Comparison of ENCODE assay signal across 9 cellular contexts in the genomic region with DNA sequence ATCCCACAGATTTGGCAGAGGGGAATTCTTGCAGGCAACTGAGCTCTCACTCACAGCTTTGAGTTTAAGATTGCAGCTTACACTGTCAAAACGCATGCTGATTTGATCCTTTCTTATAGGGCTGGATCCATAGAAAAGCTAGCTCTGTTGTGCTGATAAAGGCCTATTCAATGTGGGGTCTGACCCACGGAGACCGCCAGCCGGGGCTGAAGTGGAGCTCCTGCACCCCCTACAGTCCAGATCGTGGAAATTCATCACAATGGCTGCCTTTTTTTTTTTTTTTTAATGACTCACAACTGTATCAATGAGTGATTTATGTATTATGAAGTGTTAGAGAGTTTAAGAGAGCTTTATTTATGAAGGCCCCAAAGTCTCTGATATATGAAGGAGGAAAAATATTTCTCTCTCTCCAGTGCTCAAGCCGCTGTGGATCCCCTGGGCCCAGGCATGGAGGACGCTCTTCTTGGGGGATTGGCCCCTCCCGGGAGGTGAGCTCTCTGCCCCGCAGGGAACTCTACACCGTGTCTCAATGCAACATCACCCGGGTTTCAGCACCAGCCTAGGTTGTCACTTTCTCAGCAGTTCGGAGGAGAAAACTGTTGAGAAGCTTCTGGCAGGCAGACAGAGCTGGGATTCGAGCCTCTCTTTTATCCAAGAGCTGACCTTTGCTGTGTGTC.
DNase-seq lines count a peak whose midpoint lies in the region; ATAC-seq and TF ChIP-seq lines count a peak whose summit lies in the region.
"Had no signal": no experiment of that assay in that cellular context is flagged by ENCODE, and none has a peak within 500 bp of the region (broad histone marks: within the 10 kb centered on the region; RNA-seq: fewer than 3 reads in every experiment).

No MANE protein-coding gene starts in this region.

- DNase-seq in NT2/D1 (ENCODE audit: low read depth, low spot score) (peak; percentile 25), glutamatergic neuron (peak; percentile 63), posterior cingulate gyrus (peak in 6 of 10 donors; percentile 8 to 85 (median 37)), SHP77 (lab: John Stamatoyannopoulos, UW) (no peak), body of pancreas (no peak), germinal center (ENCODE audit: low spot score) (no peak)
- no peak for DNase-seq in stimulated activated naive CD4-positive, alpha-beta T cell (lab: John Stamatoyannopoulos, UW)
- DNase-seq: activated T-cell treated with anti-CD3 and anti-CD28 coated beads, Interleukin-2, amount 50 U/mL, for 24 hours had no signal

- no peaks in the 10 kb centered on the region for H3K36me3 Mint-ChIP-seq in glutamatergic neuron (ENCODE audit: unreplicated experiment)

- H3K9ac ChIP-seq in NT2/D1 (ENCODE audit: insufficient read length, low read depth): no peak overlapping the region

- peak overlapping the region; percentile 15 for H3K4me3 Mint-ChIP-seq in glutamatergic neuron (ENCODE audit: unreplicated experiment)
- H3K4me3 Mint-ChIP-seq: activated T-cell treated with anti-CD3 and anti-CD28 coated beads, Interleukin-2, amount 50 U/mL, for 24 hours had no signal

- no peaks in the 10 kb centered on the region for H3K36me3 ChIP-seq in HEK293 (ENCODE audit: control insufficient read depth in 2 of 2, insufficient read depth in 1 of 2, low read length in 2 of 2)
- no peaks in the 10 kb centered on the region for H3K36me3 ChIP-seq in NT2/D1 (ENCODE audit: insufficient read depth, insufficient read length, low read length)
- H3K36me3 ChIP-seq in body of pancreas (replicated peaks in 1 of 2; ENCODE audit: insufficient read depth in 1 of 2, low read depth in 2 of 2): no peaks in the 10 kb centered on the region

- no peak overlapping the region for H3K27ac Mint-ChIP-seq in glutamatergic neuron (ENCODE audit: unreplicated experiment)
- H3K27ac Mint-ChIP-seq: activated T-cell treated with anti-CD3 and anti-CD28 coated beads, Interleukin-2, amount 50 U/mL, for 24 hours had no signal

- TF ChIP-seq POLR2A in body of pancreas (IDR thresholded peaks at IDR 0.05): no peak

- H3K9me3 ChIP-seq in HEK293 (ENCODE audit: control insufficient read depth, insufficient read depth, low read depth, low read length) (no peaks in the 10 kb centered on the region), NT2/D1 (ENCODE audit: insufficient read depth, low read length) (no peaks in the 10 kb centered on the region), body of pancreas (no peaks in the 10 kb centered on the region)

- no peak overlapping the region for H3K4me3 ChIP-seq in HEK293 (ENCODE audit: low read depth, low read length)
- H3K4me3 ChIP-seq in NT2/D1 (ENCODE audit: insufficient read length, low read depth): no peak overlapping the region
- no peak overlapping the region for H3K4me3 ChIP-seq in body of pancreas

- CTCF ChIA-PET in HEK293 (lab: Yijun Ruan, JAX): interaction anchor here (0.6 to 2.6 kb wide), 21 partner anchors 8 to 1888 kb away, joined by 3 to 11 read pairs (median 4); no protein-coding TSS in a partner anchor

- H3K4me1 Mint-ChIP-seq in glutamatergic neuron (ENCODE audit: low read depth, unreplicated experiment): peaks cover 17% of the 10 kb centered on the region

- H3K9me3 Mint-ChIP-seq in glutamatergic neuron (ENCODE audit: unreplicated experiment): peaks cover 4% of the 10 kb centered on the region

- 22 to 23% methylated on average over 10 to 13 of the region's 13 CpGs for WGBS in body of pancreas, 2 donors

- no peak overlapping the region for H3K27ac ChIP-seq in HEK293 (ENCODE audit: extremely low read depth, low read depth, low read length)
- no peak overlapping the region for H3K27ac ChIP-seq in body of pancreas

- H3K27me3 ChIP-seq in NT2/D1 (ENCODE audit: insufficient read depth, insufficient read length) (no peaks in the 10 kb centered on the region), body of pancreas (no peaks in the 10 kb centered on the region)

- no peak for TF ChIP-seq CTCF in HEK293 (tag by site-specific recombination; IDR thresholded peaks at IDR 0.05)
- TF ChIP-seq CTCF in glutamatergic neuron (IDR thresholded peaks at IDR 0.05; ENCODE audit: partially characterized antibody, unreplicated experiment): peak; percentile 86
- TF ChIP-seq CTCF in body of pancreas (IDR thresholded peaks at IDR 0.05): no peak

- H3K4me1 ChIP-seq in HEK293 (ENCODE audit: control insufficient read depth, insufficient read depth, low read length) (no peaks in the 10 kb centered on the region), NT2/D1 (ENCODE audit: insufficient read depth, insufficient read length) (no peaks in the 10 kb centered on the region), body of pancreas (no peaks in the 10 kb centered on the region)

- no peaks in the 10 kb centered on the region for H3K27me3 Mint-ChIP-seq in glutamatergic neuron (ENCODE audit: unreplicated experiment)
- H3K27me3 Mint-ChIP-seq: activated T-cell treated with anti-CD3 and anti-CD28 coated beads, Interleukin-2, amount 50 U/mL, for 24 hours had no signal

- POLR2A ChIA-PET in HEK293 (lab: Yijun Ruan, JAX): interaction anchor here (0.6 kb wide), 1 partner anchor 892 kb away, joined by 3 read pairs; no protein-coding TSS in a partner anchor

- no peak for ATAC-seq in body of pancreas

- intact Hi-C loops in posterior cingulate gyrus (cut with DNase I) (no loop called here), body of pancreas (cut with DNase I) (no loop called here)

TF ChIP-seq in HEK293, 187 proteins besides CTCF, POLR2A, EP300 and RAD21:
- TF ChIP-seq, protein P1, sequence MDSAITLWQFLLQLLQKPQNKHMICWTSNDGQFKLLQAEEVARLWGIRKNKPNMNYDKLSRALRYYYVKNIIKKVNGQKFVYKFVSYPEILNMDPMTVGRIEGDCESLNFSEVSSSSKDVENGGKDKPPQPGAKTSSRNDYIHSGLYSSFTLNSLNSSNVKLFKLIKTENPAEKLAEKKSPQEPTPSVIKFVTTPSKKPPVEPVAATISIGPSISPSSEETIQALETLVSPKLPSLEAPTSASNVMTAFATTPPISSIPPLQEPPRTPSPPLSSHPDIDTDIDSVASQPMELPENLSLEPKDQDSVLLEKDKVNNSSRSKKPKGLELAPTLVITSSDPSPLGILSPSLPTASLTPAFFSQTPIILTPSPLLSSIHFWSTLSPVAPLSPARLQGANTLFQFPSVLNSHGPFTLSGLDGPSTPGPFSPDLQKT (IDR thresholded peaks at IDR 0.05; ENCODE audit: borderline replicate concordance, low read depth, low read length): no peak
- 0 out of 2 replicates have a peak, but pooled peaks have one; percentile 24 for TF ChIP-seq MEIS1 (CRISPR knock-in tag; IDR thresholded peaks at IDR 0.05; ENCODE audit: borderline replicate concordance)
- TF ChIP-seq ZNF654 (tag by site-specific recombination; IDR thresholded peaks at IDR 0.05; ENCODE audit: low read depth): peak; percentile 42

Comparison
In these comparisons a context has a peak if more than half of its experiments do, and no peak if none do; other contexts are left out.
1. DNase-seq: peak in NT2/D1 (single experiment), glutamatergic neuron (single experiment) and posterior cingulate gyrus (6 of 10); none in SHP77 (0 of 2), stimulated activated naive CD4-positive, alpha-beta T cell (0 of 6), body of pancreas (0 of 4) and germinal center (single experiment).